20 cellular contexts compared by ENCODE assay signal in genomic region chr1:38563985-38564735, GRCh38.
DNase-seq lines count a peak whose midpoint lies in the region; ATAC-seq and TF ChIP-seq lines count a peak whose summit lies in the region.
"Had no signal": no experiment of that assay in that cellular context is flagged by ENCODE, and none has a peak within 500 bp of the region (broad histone marks: within the 10 kb centered on the region; RNA-seq: fewer than 3 reads in every experiment).

No MANE protein-coding gene starts in this region.

- ATAC-seq in activated CD8-positive, alpha-beta memory T cell treated with anti-CD3 and anti-CD28 coated beads, Interleukin-2, amount 10 ng/mL, durations not matched to agents 7 days and 5 days, result no peak
- no peak for ATAC-seq in HG03565 (IDR thresholded peaks at IDR 0.05; ENCODE audit: unreplicated experiment)
- ATAC-seq: HepG2, K562 had no signal

- peaks cover 4 to 7% of the 10 kb centered on the region in 2 donors for H3K4me1 ChIP-seq in neuronal stem cell (ENCODE audit: control insufficient read depth in 2 of 2, insufficient read depth in 1 of 2, low read depth in 1 of 2, low read length in 2 of 2)

- no peaks in the 10 kb centered on the region for H3K79me1 ChIP-seq in neuronal stem cell (ENCODE audit: low read depth, low read length)

- no peak overlapping the region for H3K27ac Mint-ChIP-seq in activated CD8-positive, alpha-beta memory T cell treated with anti-CD3 and anti-CD28 coated beads, Interleukin-2, amount 10 ng/mL, durations not matched to agents 7 days and 5 days
- no peak overlapping the region for H3K27ac Mint-ChIP-seq in T-helper 2 cell treated with Interferon-gamma antibody and Interleukin-4, amounts not matched to agents 5 μg/mL and 100 μg/mL, for 36 hours
- H3K27ac Mint-ChIP-seq: CD4-positive, alpha-beta T cell had no signal

- H3K4me3 ChIP-seq in GM12865 (ENCODE audit: low read depth, low read length), result no peak overlapping the region
- no peak overlapping the region for H3K4me3 ChIP-seq in neuronal stem cell (ENCODE audit: low read length in 2 of 2)
- H3K4me3 ChIP-seq: K562 had no signal

- H2BK12ac ChIP-seq in neuronal stem cell (ENCODE audit: low read length), result no peak overlapping the region

- no CpG with 5 or more reads among the region's 6 CpGs for WGBS in neuronal stem cell (ENCODE audit: extremely low coverage in 2 of 2, insufficient read length in 2 of 2, insufficient replicate concordance in 1 of 2), 2 donors

- no peak overlapping the region for H2BK5ac ChIP-seq in neuronal stem cell (ENCODE audit: low read length)

- H3K36me3 ChIP-seq in neuronal stem cell (replicated peaks in 1 of 2; ENCODE audit: control insufficient read depth in 2 of 2, insufficient read depth in 2 of 2, low read length in 2 of 2), result no peaks in the 10 kb centered on the region
- H3K36me3 ChIP-seq: BE2C had no signal

- H3K9me3 Mint-ChIP-seq in activated CD8-positive, alpha-beta memory T cell treated with anti-CD3 and anti-CD28 coated beads, Interleukin-2, amount 10 ng/mL, durations not matched to agents 7 days and 5 days (ENCODE audit: low read depth), result no peaks in the 10 kb centered on the region
- H3K9me3 Mint-ChIP-seq in T-helper 2 cell treated with Interferon-gamma antibody and Interleukin-4, amounts not matched to agents 5 μg/mL and 100 μg/mL, for 36 hours, result no peaks in the 10 kb centered on the region
- H3K9me3 Mint-ChIP-seq: CD4-positive, alpha-beta T cell had no signal

- H4K8ac ChIP-seq in neuronal stem cell (ENCODE audit: low read depth, low read length), result no peak overlapping the region

- H3K4me1 Mint-ChIP-seq in activated CD8-positive, alpha-beta memory T cell treated with anti-CD3 and anti-CD28 coated beads, Interleukin-2, amount 10 ng/mL, durations not matched to agents 7 days and 5 days, result peaks cover 52% of the 10 kb centered on the region
- H3K4me1 Mint-ChIP-seq in T-helper 2 cell treated with Interferon-gamma antibody and Interleukin-4, amounts not matched to agents 5 μg/mL and 100 μg/mL, for 36 hours (ENCODE audit: low read depth), result peaks cover 51% of the 10 kb centered on the region

- no peak for TF ChIP-seq CTCF in GM12865 (IDR thresholded peaks at IDR 0.05; ENCODE audit: insufficient read depth, low read depth, low read length, missing control alignments)

- no peak overlapping the region for H3K23ac ChIP-seq in neuronal stem cell (ENCODE audit: low read depth, low read length, poor library complexity)

- H3K27ac ChIP-seq in neuronal stem cell (replicated peaks; ENCODE audit: low read length), result no peak overlapping the region

- no peak overlapping the region for H2AFZ ChIP-seq in neuronal stem cell (ENCODE audit: low read length)

- no peak overlapping the region for H2BK15ac ChIP-seq in neuronal stem cell (ENCODE audit: low read length)

- H3K27me3 Mint-ChIP-seq in activated CD8-positive, alpha-beta memory T cell treated with anti-CD3 and anti-CD28 coated beads, Interleukin-2, amount 10 ng/mL, durations not matched to agents 7 days and 5 days, result peaks cover 59% of the 10 kb centered on the region
- peaks cover 14% of the 10 kb centered on the region for H3K27me3 Mint-ChIP-seq in T-helper 2 cell treated with Interferon-gamma antibody and Interleukin-4, amounts not matched to agents 5 μg/mL and 100 μg/mL, for 36 hours (ENCODE audit: low read depth)

- peak; percentile 51 for DNase-seq in activated CD8-positive, alpha-beta memory T cell treated with anti-CD3 and anti-CD28 coated beads, Interleukin-2, amount 10 ng/mL, durations not matched to agents 7 days and 5 days
- no peak for DNase-seq in activated CD8-positive, alpha-beta memory T cell treated with anti-CD3 and anti-CD28 coated beads for 24 hours
- DNase-seq in GM12865 (ENCODE audit: low read depth), result peak; percentile 24
- no peak for DNase-seq in T-helper 2 cell treated with Interferon-gamma antibody and Interleukin-4, amounts not matched to agents 5 μg/mL and 100 μg/mL, for 36 hours (ENCODE audit: low spot score)
- no peak for DNase-seq in neuronal stem cell (ENCODE audit: low spot score)
- DNase-seq in cerebellum (ENCODE audit: low spot score), result no peak
- DNase-seq: BE2C; CD4-positive, alpha-beta T cell; DMS 273 treated with DMSO at 0.1 percent for 48 hours; DMS79 treated with DMSO at 0.1 percent for 48 hours; MM.1S; NCI-H1048; NCI-H1417 treated with DMSO at 0.1 percent for 48 hours; NCI-H187; NCI-H446 treated with DMSO at 0.1 percent for 48 hours; NCI-H526 treated with DMSO at 0.1 percent for 48 hours; OCI-M1 had no signal

- H3K36me3 Mint-ChIP-seq in activated CD8-positive, alpha-beta memory T cell treated with anti-CD3 and anti-CD28 coated beads, Interleukin-2, amount 10 ng/mL, durations not matched to agents 7 days and 5 days, result peaks cover 2% of the 10 kb centered on the region
- H3K36me3 Mint-ChIP-seq in T-helper 2 cell treated with Interferon-gamma antibody and Interleukin-4, amounts not matched to agents 5 μg/mL and 100 μg/mL, for 36 hours (ENCODE audit: low read depth), result no peaks in the 10 kb centered on the region

- H3K27me3 ChIP-seq in neuronal stem cell (ENCODE audit: control insufficient read depth in 3 of 3, insufficient read depth in 3 of 3, low read depth in 1 of 3, low read length in 3 of 3), result peaks cover 0 to 12% (median 2%) of the 10 kb centered on the region in 3 experiments
- H3K27me3 ChIP-seq: BE2C had no signal

- no peak overlapping the region for H2BK120ac ChIP-seq in neuronal stem cell (ENCODE audit: low read depth, low read length)

- peak overlapping the region; percentile 9 for H3K18ac ChIP-seq in neuronal stem cell (ENCODE audit: low read length)

- no peaks in the 10 kb centered on the region for H3K9me3 ChIP-seq in neuronal stem cell (replicated peaks in 1 of 2; ENCODE audit: control insufficient read depth in 2 of 2, insufficient read depth in 1 of 2, low read depth in 1 of 2, low read length in 2 of 2)
- H3K9me3 ChIP-seq: BE2C had no signal

- H3K4ac ChIP-seq in neuronal stem cell (ENCODE audit: low read length), result no peak overlapping the region

- no peak overlapping the region for H3K14ac ChIP-seq in neuronal stem cell (ENCODE audit: low read length)

- H3K4me3 Mint-ChIP-seq in activated CD8-positive, alpha-beta memory T cell treated with anti-CD3 and anti-CD28 coated beads, Interleukin-2, amount 10 ng/mL, durations not matched to agents 7 days and 5 days, result no peak overlapping the region
- H3K4me3 Mint-ChIP-seq in T-helper 2 cell treated with Interferon-gamma antibody and Interleukin-4, amounts not matched to agents 5 μg/mL and 100 μg/mL, for 36 hours, result peak overlapping the region; percentile 60
- H3K4me3 Mint-ChIP-seq: CD4-positive, alpha-beta T cell had no signal

- no peak overlapping the region for H2AK5ac ChIP-seq in neuronal stem cell (ENCODE audit: low read depth, low read length)

- H3K9ac ChIP-seq in neuronal stem cell (ENCODE audit: low read depth, low read length, poor library complexity), result no peak overlapping the region

- H4K91ac ChIP-seq in neuronal stem cell (ENCODE audit: low read depth, low read length, poor library complexity), result no peak overlapping the region

- H3K4me2 ChIP-seq in neuronal stem cell (ENCODE audit: insufficient read depth, low read length, poor library complexity, severe bottlenecking), result no peak overlapping the region

- CTCF ChIA-PET in activated CD8-positive, alpha-beta memory T cell treated with anti-CD3 and anti-CD28 coated beads, Interleukin-2, amount 10 ng/mL, durations not matched to agents 7 days and 5 days (lab: Charles Lee), result no interaction called here

Comparison
In these comparisons a context has a peak if more than half of its experiments do, and no peak if none do; other contexts are left out.
1. DNase-seq: peak in activated CD8-positive, alpha-beta memory T cell treated with anti-CD3 and anti-CD28 coated beads, Interleukin-2, amount 10 ng/mL, durations not matched to agents 7 days and 5 days (single experiment) and GM12865 (single experiment); none in activated CD8-positive, alpha-beta memory T cell treated with anti-CD3 and anti-CD28 coated beads for 24 hours (single experiment), T-helper 2 cell treated with Interferon-gamma antibody and Interleukin-4, amounts not matched to agents 5 μg/mL and 100 μg/mL, for 36 hours (single experiment), neuronal stem cell (single experiment) and cerebellum (single experiment).